In genomic region chr1:22500476-22500875, GRCh38 we compare ENCODE assay signal across 8 cellular contexts. TPM values are rescaled to one million over a fixed set of nuclear protein-coding genes. Genes with fewer than 3 reads are reported as not detected.
DNase-seq lines count a peak whose midpoint lies in the region; ATAC-seq and TF ChIP-seq lines count a peak whose summit lies in the region.

No MANE protein-coding gene starts in this region.

- peak; percentile 43 for DNase-seq in ELF-1 (ENCODE audit: low read depth, low spot score)
- DNase-seq in NCI-H1694 treated with DMSO at 0.1 percent for 48 hours (lab: John Stamatoyannopoulos, UW), result peak; percentile 68
- peak; percentile 70 for DNase-seq in choroid plexus epithelial cell (ENCODE audit: low read depth)
- DNase-seq in mucosa of descending colon, result peak in 2 of 3 donors; percentile 26 to 30
- no peak for DNase-seq in activated CD4-positive, alpha-beta T cell treated with anti-CD3 and anti-CD28 coated beads for 1 hour

- H3K36me3 ChIP-seq in mucosa of descending colon (ENCODE audit: low read depth), result no peaks in the 10 kb centered on the region

- intact Hi-C loops in mucosa of descending colon (cut with DNase I, micrococcal nuclease), result no loop called here

- TF ChIP-seq CTCF in choroid plexus epithelial cell (conservative IDR thresholded peaks at IDR 0.05; ENCODE audit: low read depth, low read length) (no peak), mucosa of descending colon (IDR thresholded peaks at IDR 0.05) (no peak)

- H3K4me3 ChIP-seq in choroid plexus epithelial cell (ENCODE audit: low read depth, low read length) (no peak overlapping the region), mucosa of descending colon (no peak overlapping the region)

- no peaks in the 10 kb centered on the region for H3K9me3 ChIP-seq in mucosa of descending colon

- ATAC-seq in mucosa of descending colon, result peak; percentile 54
- ATAC-seq in GM21529 (IDR thresholded peaks at IDR 0.05; ENCODE audit: unreplicated experiment), result no peak
- no peak for ATAC-seq in HG02981 (IDR thresholded peaks at IDR 0.05; ENCODE audit: unreplicated experiment)
- no peak for ATAC-seq in HG03571 (IDR thresholded peaks at IDR 0.05; ENCODE audit: unreplicated experiment)

- H3K4me1 ChIP-seq in mucosa of descending colon (ENCODE audit: low read depth), result no peaks in the 10 kb centered on the region

RNA-seq across cellular contexts. Expression of gene ZBTB40, which starts 48.8 kb away (rescaled TPM):
- total RNA-seq in mucosa of descending colon, result 10 to 100 TPM; 14.8 to 28.0 (median 16.7) TPM
